9 cellular contexts compared by ENCODE assay signal in genomic region chr1:116853680-116854191, GRCh38. TPM values are rescaled to one million over a fixed set of nuclear protein-coding genes. Genes with fewer than 3 reads are reported as not detected.
DNase-seq lines count a peak whose midpoint lies in the region; ATAC-seq, FAIRE-seq and TF ChIP-seq lines count a peak whose summit lies in the region.
"Had no signal": no experiment of that assay in that cellular context is flagged by ENCODE, and none has a peak within 500 bp of the region (broad histone marks: within the 10 kb centered on the region; RNA-seq: fewer than 3 reads in every experiment).

No MANE protein-coding gene starts in this region.

- H3K27ac Mint-ChIP-seq in stimulated activated naive B cell treated with anti-CD40 and anti-IgM and Interleukin-4, amounts not matched to agents 10 μg/mL and 1 μg/mL and 100 μg/mL, for 72 hours = no peak overlapping the region

- H3K27me3 ChIP-seq in BE2C (no peaks in the 10 kb centered on the region), HL-60 (ENCODE audit: insufficient read depth, poor library complexity, severe bottlenecking) (no peaks in the 10 kb centered on the region), rectal smooth muscle tissue (ENCODE audit: control insufficient read depth, insufficient read depth, low read length) (no peaks in the 10 kb centered on the region)
- H3K27me3 ChIP-seq: heart left ventricle had no signal

- H3K9ac ChIP-seq in rectal smooth muscle tissue (ENCODE audit: low read length) = no peak overlapping the region

- H3K4me1 ChIP-seq in BE2C (peaks cover 28% of the 10 kb centered on the region), rectal smooth muscle tissue (ENCODE audit: control insufficient read depth, insufficient read depth, low read length) (peaks cover 29% of the 10 kb centered on the region)

- H3K27ac ChIP-seq in HL-60 (replicated peaks) (peak overlapping the region; percentile 11; the same call in 1 of the 2 replicates), rectal smooth muscle tissue (ENCODE audit: low read depth, low read length) (no peak overlapping the region)

- H3K4me3 ChIP-seq in BE2C (ENCODE audit: low read depth, low read length) (no peak overlapping the region), HL-60 (replicated peaks; ENCODE audit: insufficient read depth, low read length) (no peak overlapping the region), rectal smooth muscle tissue (ENCODE audit: low read length) (peak overlapping the region; percentile 19)
- H3K4me3 ChIP-seq: heart left ventricle had no signal

- peak; percentile 90 for FAIRE-seq in RCC 7860 (lab: Jason Lieb, UNC)

- peak; percentile 31 for DNase-seq in BE2C
- peak in 1 of 2 experiments; percentile 44 for DNase-seq in HL-60 (ENCODE audit: low read depth in 1 of 2, low spot score in 1 of 2)
- DNase-seq in RCC 7860 (ENCODE audit: low spot score) = peak; percentile 90
- DNase-seq in fibroblast of gingiva (ENCODE audit: low read depth) = peak; percentile 57
- DNase-seq in Kasumi-1 (lab: John Stamatoyannopoulos, UW) = no peak
- no peak for DNase-seq in stimulated activated naive B cell treated with anti-CD40 and anti-IgM and Interleukin-4, amounts not matched to agents 10 μg/mL and 1 μg/mL and 100 μg/mL, for 72 hours
- DNase-seq: heart left ventricle had no signal

- peaks cover 0 to 3% of the 10 kb centered on the region in 2 donors for H3K9me3 Mint-ChIP-seq in stimulated activated naive B cell treated with anti-CD40 and anti-IgM and Interleukin-4, amounts not matched to agents 10 μg/mL and 1 μg/mL and 100 μg/mL, for 72 hours

- peaks cover 0 to 6% of the 10 kb centered on the region in 2 donors for H3K4me1 Mint-ChIP-seq in stimulated activated naive B cell treated with anti-CD40 and anti-IgM and Interleukin-4, amounts not matched to agents 10 μg/mL and 1 μg/mL and 100 μg/mL, for 72 hours

- no peaks in the 10 kb centered on the region for H3K36me3 ChIP-seq in BE2C
- no peaks in the 10 kb centered on the region for H3K36me3 ChIP-seq in rectal smooth muscle tissue (ENCODE audit: control insufficient read depth, insufficient read depth, low read length)
- H3K36me3 ChIP-seq: heart left ventricle had no signal

- H3K4me3 Mint-ChIP-seq in stimulated activated naive B cell treated with anti-CD40 and anti-IgM and Interleukin-4, amounts not matched to agents 10 μg/mL and 1 μg/mL and 100 μg/mL, for 72 hours = no peak overlapping the region

- no peak for TF ChIP-seq CTCF in BE2C (IDR thresholded peaks at IDR 0.05; ENCODE audit: low read depth, low read length)
- no peak for TF ChIP-seq CTCF in HL-60 (IDR thresholded peaks at IDR 0.05; ENCODE audit: insufficient read depth, low read length)

- no peaks in the 10 kb centered on the region for H3K9me3 ChIP-seq in BE2C
- H3K9me3 ChIP-seq: heart left ventricle had no signal

- H3K27me3 Mint-ChIP-seq in stimulated activated naive B cell treated with anti-CD40 and anti-IgM and Interleukin-4, amounts not matched to agents 10 μg/mL and 1 μg/mL and 100 μg/mL, for 72 hours = peaks cover 0 to 3% of the 10 kb centered on the region in 2 donors

- ATAC-seq in GM19397 (IDR thresholded peaks at IDR 0.05; ENCODE audit: unreplicated experiment) = no peak
- no peak for ATAC-seq in stimulated activated naive B cell treated with anti-CD40 and anti-IgM and Interleukin-4, amounts not matched to agents 10 μg/mL and 1 μg/mL and 100 μg/mL, for 72 hours (replicated peaks)

- H3K36me3 Mint-ChIP-seq in stimulated activated naive B cell treated with anti-CD40 and anti-IgM and Interleukin-4, amounts not matched to agents 10 μg/mL and 1 μg/mL and 100 μg/mL, for 72 hours = no peaks in the 10 kb centered on the region

RNA-seq across cellular contexts. Expression of gene PTGFRN, which starts 56.0 kb away (rescaled TPM):
- 11.0 TPM for polyA plus RNA-seq in BE2C (2012; ENCODE audit: insufficient read depth, insufficient read length, low read depth)

Comparison
In these comparisons a context has a peak if more than half of its experiments do, and no peak if none do; other contexts are left out.
1. DNase-seq: peak in BE2C (single experiment), RCC 7860 (single experiment) and fibroblast of gingiva (single experiment); none in Kasumi-1 (0 of 2) and stimulated activated naive B cell treated with anti-CD40 and anti-IgM and Interleukin-4, amounts not matched to agents 10 μg/mL and 1 μg/mL and 100 μg/mL, for 72 hours (single experiment).